10 cellular contexts compared by ENCODE assay signal in genomic region chr6:165662041-165662491, GRCh38. TPM values are rescaled to one million over a fixed set of nuclear protein-coding genes. Genes with fewer than 3 reads are reported as not detected.
A peak's percentile ranks its signal among the peaks of the same experiment; 100 is the strongest.
DNase-seq lines count a peak whose midpoint lies in the region; ATAC-seq lines count a peak whose summit lies in the region.
"Had no signal": no experiment of that assay in that cellular context is flagged by ENCODE, and none has a peak within 500 bp of the region (broad histone marks: within the 10 kb centered on the region; RNA-seq: fewer than 3 reads in every experiment).

No MANE protein-coding gene starts in this region.

- no peak for ATAC-seq in GM21381 (IDR thresholded peaks at IDR 0.05; ENCODE audit: unreplicated experiment)

- no peaks in the 10 kb centered on the region for H3K4me1 ChIP-seq in thymus (ENCODE audit: control insufficient read depth, insufficient read depth, low read length)

- H3K4me3 ChIP-seq in thymus (ENCODE audit: low read length), result peak overlapping the region; percentile 26

- no peaks in the 10 kb centered on the region for H3K36me3 ChIP-seq in thymus (ENCODE audit: control insufficient read depth, insufficient read depth)
- H3K36me3 ChIP-seq: adrenal gland had no signal

- H3K9me3 ChIP-seq in thymus (ENCODE audit: control insufficient read depth), result no peaks in the 10 kb centered on the region
- H3K9me3 ChIP-seq: adrenal gland had no signal

- no peak overlapping the region for H3K27ac ChIP-seq in thymus (ENCODE audit: low read depth)
- H3K27ac ChIP-seq: 22Rv1 had no signal

- peak; percentile 24 for DNase-seq in DMS 273 (lab: John Stamatoyannopoulos, UW; ENCODE audit: unreplicated experiment)
- no peak for DNase-seq in DMS 273 treated with DMSO at 0.1 percent for 48 hours (lab: John Stamatoyannopoulos, UW)
- peak; percentile 67 for DNase-seq in astrocyte of the hippocampus (ENCODE audit: low read depth, low spot score)
- DNase-seq in left kidney (ENCODE audit: low read depth, low spot score), result peak; percentile 90
- DNase-seq in OCI-M1 (lab: John Stamatoyannopoulos, UW), result no peak
- DNase-seq in DMS79 treated with DMSO at 0.1 percent for 48 hours (lab: John Stamatoyannopoulos, UW), result no peak

- H3K27me3 ChIP-seq in thymus (ENCODE audit: control insufficient read depth, insufficient read depth), result peaks cover 60% of the 10 kb centered on the region

- 1% methylated on average over 52 of the region's 55 CpGs for WGBS in thymus

RNA-seq across cellular contexts. Expression of gene PDE10A, which starts 1.0 kb away (rescaled TPM):
- polyA plus RNA-seq in thymus, result 3.2 TPM

Comparison
In these comparisons a context has a peak if more than half of its experiments do, and no peak if none do; other contexts are left out.
1. DNase-seq: peak in DMS 273 (single experiment), astrocyte of the hippocampus (single experiment) and left kidney (single experiment); none in DMS 273 treated with DMSO at 0.1 percent for 48 hours (single experiment), OCI-M1 (single experiment) and DMS79 treated with DMSO at 0.1 percent for 48 hours (single experiment).